In genomic region chr13:113630804-113631203, GRCh38 we compare ENCODE assay signal across 22 cellular contexts. TPM values are rescaled to one million over a fixed set of nuclear protein-coding genes. Genes with fewer than 3 reads are reported as not detected.
"Had no signal": no experiment of that assay in that cellular context is flagged by ENCODE, and none has a peak within 500 bp of the region (broad histone marks: within the 10 kb centered on the region; RNA-seq: fewer than 3 reads in every experiment).

No MANE protein-coding gene starts in this region.

- DNase-seq: activated B cell treated with CpG ODN at 0.5 μM for 24 hours; activated CD4-positive, alpha-beta T cell treated with anti-CD3 and anti-CD28 coated beads, Interleukin-2, amount 10 ng/mL, durations not matched to agents 24 days and 14 days; activated naive CD4-positive, alpha-beta T cell treated with anti-CD3 and anti-CD28 coated beads, Interleukin-2, amount 50 U/mL, for 16 hours; amniotic stem cell; effector memory CD8-positive, alpha-beta T cell; kidney glomerular epithelial cell; mammary epithelial cell; stimulated activated CD4-positive, alpha-beta T cell treated with anti-CD3 and anti-CD28 coated beads, Interleukin-2, amount 100 ng/mL, for 24 hours; stimulated activated naive CD4-positive, alpha-beta T cell; T-helper 2 cell had no signal

- H3K27me3 Mint-ChIP-seq: activated B cell treated with CpG ODN at 0.5 μM for 24 hours; activated CD4-positive, alpha-beta T cell treated with anti-CD3 and anti-CD28 coated beads, Interleukin-2, amount 10 ng/mL, durations not matched to agents 24 days and 14 days; activated T-helper 17 cell treated with anti-CD3 and anti-CD28 coated beads, Interleukin-2, amount 50 U/mL, for 72 hours; brain; dendritic cell treated with granulocyte-macrophage colony-stimulating factor and Interleukin-4, amounts not matched to agents 40 ng/mL and 50 ng/mL, for 4 days; effector memory CD8-positive, alpha-beta T cell; naive thymus-derived CD8-positive, alpha-beta T cell had no signal

- H3K27ac Mint-ChIP-seq: activated B cell treated with CpG ODN at 0.5 μM for 24 hours; activated CD4-positive, alpha-beta T cell treated with anti-CD3 and anti-CD28 coated beads, Interleukin-2, amount 10 ng/mL, durations not matched to agents 24 days and 14 days; activated T-helper 17 cell treated with anti-CD3 and anti-CD28 coated beads, Interleukin-2, amount 50 U/mL, for 72 hours; dendritic cell treated with granulocyte-macrophage colony-stimulating factor and Interleukin-4, amounts not matched to agents 40 ng/mL and 50 ng/mL, for 4 days; effector memory CD8-positive, alpha-beta T cell had no signal

- H3K9me3 Mint-ChIP-seq: activated B cell treated with CpG ODN at 0.5 μM for 24 hours; activated CD4-positive, alpha-beta T cell treated with anti-CD3 and anti-CD28 coated beads, Interleukin-2, amount 10 ng/mL, durations not matched to agents 24 days and 14 days; activated T-helper 17 cell treated with anti-CD3 and anti-CD28 coated beads, Interleukin-2, amount 50 U/mL, for 72 hours; brain; dendritic cell treated with granulocyte-macrophage colony-stimulating factor and Interleukin-4, amounts not matched to agents 40 ng/mL and 50 ng/mL, for 4 days; effector memory CD8-positive, alpha-beta T cell had no signal

- FAIRE-seq: TTC549 had no signal

- H3K4me3 Mint-ChIP-seq: activated B cell treated with CpG ODN at 0.5 μM for 24 hours; activated CD4-positive, alpha-beta T cell treated with anti-CD3 and anti-CD28 coated beads, Interleukin-2, amount 10 ng/mL, durations not matched to agents 24 days and 14 days; activated T-helper 17 cell treated with anti-CD3 and anti-CD28 coated beads, Interleukin-2, amount 50 U/mL, for 72 hours; brain; dendritic cell treated with granulocyte-macrophage colony-stimulating factor and Interleukin-4, amounts not matched to agents 40 ng/mL and 50 ng/mL, for 4 days; effector memory CD8-positive, alpha-beta T cell; naive thymus-derived CD8-positive, alpha-beta T cell had no signal

- H3K4me1 Mint-ChIP-seq: activated B cell treated with CpG ODN at 0.5 μM for 24 hours; activated T-helper 17 cell treated with anti-CD3 and anti-CD28 coated beads, Interleukin-2, amount 50 U/mL, for 72 hours had no signal

- H3K9me3 ChIP-seq: mucosa of descending colon, neutrophil had no signal

- H3K4me3 ChIP-seq: hepatocyte, mucosa of descending colon had no signal

- H3K27ac ChIP-seq: hepatocyte, neutrophil had no signal

- ATAC-seq: activated T-helper 17 cell treated with anti-CD3 and anti-CD28 coated beads, Interleukin-2, amount 50 U/mL, for 72 hours; effector memory CD8-positive, alpha-beta T cell; mucosa of descending colon; naive thymus-derived CD8-positive, alpha-beta T cell; right cardiac atrium had no signal

RNA-seq across cellular contexts. Expression of gene ATP4B, which starts 27.2 kb away (rescaled TPM):
- total RNA-seq: activated B cell treated with CpG ODN at 0.5 μM for 24 hours; activated CD4-positive, alpha-beta T cell treated with anti-CD3 and anti-CD28 coated beads, Interleukin-2, amount 10 ng/mL, durations not matched to agents 24 days and 14 days; activated T-helper 17 cell treated with anti-CD3 and anti-CD28 coated beads, Interleukin-2, amount 50 U/mL, for 72 hours; epithelial cell of proximal tubule; mammary epithelial cell; naive thymus-derived CD8-positive, alpha-beta T cell; right cardiac atrium; temporal lobe; ureter had no signal
- polyA plus RNA-seq: mammary epithelial cell; naive thymus-derived CD8-positive, alpha-beta T cell; right cardiac atrium had no signal

RNA-seq across cellular contexts. Expression of gene GRK1, which starts 36.2 kb away (rescaled TPM):
- total RNA-seq: naive thymus-derived CD8-positive, alpha-beta T cell; ureter had no signal
- polyA plus RNA-seq: hepatocyte; mammary epithelial cell; naive thymus-derived CD8-positive, alpha-beta T cell had no signal
